ENCODE assay signal across 8 cellular contexts in the genomic region with DNA sequence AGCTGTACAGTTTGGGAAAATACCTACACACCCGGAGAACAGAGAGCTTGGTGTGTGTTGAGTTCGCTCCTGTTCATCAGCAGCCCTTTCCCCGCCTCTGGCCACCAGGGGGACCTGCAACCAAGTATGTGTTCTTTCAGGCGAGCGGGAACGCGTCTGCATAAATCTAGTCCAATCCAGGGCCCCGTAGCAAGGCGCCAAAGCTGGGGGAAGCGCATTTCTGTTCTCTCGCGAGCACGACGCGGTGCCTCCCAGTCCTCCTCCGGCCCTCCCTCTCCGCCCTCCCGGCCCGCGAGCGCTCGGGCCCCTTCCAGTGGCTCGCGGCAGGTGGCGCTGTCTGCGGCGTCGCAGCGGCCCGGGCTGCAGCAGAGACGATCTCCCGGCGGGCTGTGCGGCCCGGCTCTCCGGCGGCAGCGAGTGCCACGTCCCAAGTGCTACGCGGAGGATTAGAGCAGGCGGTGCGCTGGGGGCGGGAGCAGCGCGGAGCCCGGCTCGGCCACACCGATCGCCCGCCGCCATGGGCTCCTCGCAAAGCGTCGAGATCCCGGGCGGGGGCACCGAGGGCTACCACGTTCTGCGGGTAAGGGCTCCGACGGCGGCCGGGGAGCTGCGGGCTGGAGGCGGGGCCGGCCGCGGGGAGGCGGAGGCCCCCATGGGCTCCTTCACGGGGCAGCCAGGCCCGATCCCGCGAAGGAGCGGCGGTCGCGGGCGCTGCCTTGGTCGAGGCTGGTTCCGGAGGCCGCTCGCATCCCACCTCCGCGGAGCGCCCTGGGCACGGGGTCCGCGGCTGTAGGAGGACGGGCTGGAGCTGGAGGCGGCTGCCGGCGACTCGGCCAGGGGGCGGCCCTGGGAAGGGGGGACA. TPM values are rescaled to one million over a fixed set of nuclear protein-coding genes. Genes with fewer than 3 reads are reported as not detected.
A peak's percentile ranks its signal among the peaks of the same experiment; 100 is the strongest.
DNase-seq lines count a peak whose midpoint lies in the region; ATAC-seq, FAIRE-seq and TF ChIP-seq lines count a peak whose summit lies in the region.

Gene GORASP2 (plus strand): TSS at position 430 of the 862 bp plus-strand sequence. CDS start 88 bp downstream, at position 518.

- H3K27me3 ChIP-seq in adipocyte (replicated peaks; ENCODE audit: control insufficient read depth, insufficient read depth, low read length) = no peaks in the 10 kb centered on the region
- H3K27me3 ChIP-seq in cardiac muscle cell = no peaks in the 10 kb centered on the region
- no peaks in the 10 kb centered on the region for H3K27me3 ChIP-seq in trophoblast cell (ENCODE audit: insufficient read depth, low read length)
- no peaks in the 10 kb centered on the region for H3K27me3 ChIP-seq in transverse colon

- peaks cover 12% of the 10 kb centered on the region for H3K79me1 ChIP-seq in trophoblast cell (ENCODE audit: low read length)

- peak within 1 kb of the TSS; percentile 74 for H3K18ac ChIP-seq in trophoblast cell (ENCODE audit: low read length)

- peak within 1 kb of the TSS; percentile 81 for H4K12ac ChIP-seq in trophoblast cell (ENCODE audit: low read depth, low read length)

- H3K9me3 ChIP-seq in adipocyte (ENCODE audit: control insufficient read depth, low read length) (no peaks in the 10 kb centered on the region), cardiac muscle cell (ENCODE audit: low read depth) (no peaks in the 10 kb centered on the region), trophoblast cell (ENCODE audit: insufficient read depth, low read depth, low read length) (peaks cover 3% of the 10 kb centered on the region), transverse colon (no peaks in the 10 kb centered on the region)

- peak within 1 kb of the TSS; percentile 95 for H3K4me3 ChIP-seq in adipocyte (ENCODE audit: low read length)
- peak within 1 kb of the TSS; percentile 61 for H3K4me3 ChIP-seq in cardiac muscle cell
- H3K4me3 ChIP-seq in trophoblast cell (ENCODE audit: low read depth, low read length) = peak within 1 kb of the TSS; percentile 99
- peak within 1 kb of the TSS; percentile 85 to 99 (median 98) for H3K4me3 ChIP-seq in transverse colon

- H2BK5ac ChIP-seq in trophoblast cell (ENCODE audit: low read depth, low read length, poor library complexity) = peak within 1 kb of the TSS; percentile 93

- H2AK5ac ChIP-seq in trophoblast cell (ENCODE audit: low read length) = peak within 1 kb of the TSS; percentile 94

- H2AFZ ChIP-seq in trophoblast cell (ENCODE audit: insufficient read depth, low read length, poor library complexity) = peak within 1 kb of the TSS; percentile 93

- H2BK12ac ChIP-seq in trophoblast cell (ENCODE audit: low read length) = peak within 1 kb of the TSS; percentile 78

- intact Hi-C loops in transverse colon (cut with DNase I; ENCODE audit: low total_unique reads) = no loop called here

- TF ChIP-seq CTCF in cardiac muscle cell (IDR thresholded peaks at IDR 0.05; ENCODE audit: low read depth, low read length) = peak; percentile 97
- TF ChIP-seq CTCF in transverse colon (IDR thresholded peaks at IDR 0.05) = peak; percentile 83 to 99 (median 96)

- H3K27ac ChIP-seq in cardiac muscle cell (peak within 1 kb of the TSS; percentile 97), trophoblast cell (ENCODE audit: low read depth, low read length) (peak within 1 kb of the TSS; percentile 88), transverse colon (peak within 1 kb of the TSS; percentile 93 to 98 (median 95))

- in situ Hi-C loops in transverse colon (cut with MboI; ENCODE audit: low pct_ligation_motif_present in 1 of 4, low pct_unique_long_range_greater_than_20kb in 1 of 4, low sequenced_read_pairs in 3 of 4) = no loop called here

- TF ChIP-seq EP300 in transverse colon (IDR thresholded peaks at IDR 0.05; ENCODE audit: low read depth) = no peak

- peak within 1 kb of the TSS; percentile 94 for H4K8ac ChIP-seq in trophoblast cell (ENCODE audit: low read depth, low read length)

- DNase-seq in GM12891 (ENCODE audit: insufficient read length, low spot score) (peak; percentile 90), NCI-H1436 (lab: John Stamatoyannopoulos, UW) (peak; percentile 98), T follicular helper cell (ENCODE audit: low read depth) (peak; percentile 96), adipocyte (ENCODE audit: low read depth) (peak; percentile 100), cardiac muscle cell (ENCODE audit: low read depth in 1 of 2, low spot score in 1 of 2) (peak; percentile 100), trophoblast cell (peak; percentile 100), transverse colon (peak; percentile 98)

- peak within 1 kb of the TSS; percentile 90 for H3K4me2 ChIP-seq in trophoblast cell (ENCODE audit: low read length)

- peak; percentile 95 for FAIRE-seq in GM12891 (lab: Jason Lieb, UNC)

- peak within 1 kb of the TSS; percentile 81 for H2BK120ac ChIP-seq in trophoblast cell (ENCODE audit: insufficient read depth, low read length, poor library complexity)

- peak; percentile 92 for ATAC-seq in HG02840 (IDR thresholded peaks at IDR 0.05; ENCODE audit: low FRiP score, unreplicated experiment)

- no peaks in the 10 kb centered on the region for H3K36me3 ChIP-seq in adipocyte (ENCODE audit: control insufficient read depth, insufficient read depth, low read length, severe bottlenecking)
- no peaks in the 10 kb centered on the region for H3K36me3 ChIP-seq in cardiac muscle cell
- H3K36me3 ChIP-seq in trophoblast cell (ENCODE audit: control insufficient read depth in 1 of 2, insufficient read depth in 2 of 2, low read length in 2 of 2) = no peaks in the 10 kb centered on the region
- H3K36me3 ChIP-seq in transverse colon = no peaks in the 10 kb centered on the region

- peak within 1 kb of the TSS; percentile 95 for H4K91ac ChIP-seq in trophoblast cell (ENCODE audit: low read depth, low read length)

- H3K4ac ChIP-seq in trophoblast cell (ENCODE audit: low read depth, low read length) = peak within 1 kb of the TSS; percentile 87

- H3K14ac ChIP-seq in trophoblast cell (ENCODE audit: low read length) = peak within 1 kb of the TSS; percentile 88

- H3K9ac ChIP-seq in adipocyte (ENCODE audit: low read length) (peak within 1 kb of the TSS; percentile 96), trophoblast cell (ENCODE audit: low read length) (peak within 1 kb of the TSS; percentile 96)

- TF ChIP-seq POLR2A in GM12891 (IDR thresholded peaks at IDR 0.05; ENCODE audit: low read depth, low read length) (peak; percentile 87), transverse colon (IDR thresholded peaks at IDR 0.05) (peak; percentile 90)

- peaks cover 10% of the 10 kb centered on the region for H3K79me2 ChIP-seq in trophoblast cell (ENCODE audit: control insufficient read depth, insufficient read depth, low read length, poor library complexity)

- H3K23ac ChIP-seq in trophoblast cell (ENCODE audit: low read length) = no peak within 1 kb of the TSS

- H3K4me1 ChIP-seq in adipocyte (ENCODE audit: control insufficient read depth, insufficient read depth, low read length) (peaks cover 22% of the 10 kb centered on the region), cardiac muscle cell (ENCODE audit: low read depth) (peaks cover 20% of the 10 kb centered on the region), trophoblast cell (ENCODE audit: control insufficient read depth in 1 of 2, insufficient read depth in 2 of 2, low read length in 2 of 2) (peaks cover 0 to 5% of the 10 kb centered on the region in 2 experiments), transverse colon (peaks cover 15 to 32% (median 26%) of the 10 kb centered on the region in 4 donors)

- no CpG with 5 or more reads among the region's 95 CpGs for WGBS in trophoblast cell (ENCODE audit: extremely low coverage, insufficient coverage, insufficient read length)
- 1% methylated on average over 70 of the region's 95 CpGs; no CpG with 5 or more reads in 1 of the 2 donors for WGBS in transverse colon (ENCODE audit: low coverage in 1 of 2), 2 donors

TF ChIP-seq in GM12891, 5 proteins besides CTCF, POLR2A, EP300 and RAD21:
- TF ChIP-seq POLR2AphosphoS5 (IDR thresholded peaks at IDR 0.05; ENCODE audit: low read depth, low read length) = peak; percentile 89
- TF ChIP-seq SPI1 (IDR thresholded peaks at IDR 0.05; ENCODE audit: low read depth, low read length) = no peak
- peak; percentile 64; the same call in 1 of the 2 replicates for TF ChIP-seq TAF1 (IDR thresholded peaks at IDR 0.05; ENCODE audit: low read depth, low read length)
- TF ChIP-seq POU2F2 (IDR thresholded peaks at IDR 0.05; ENCODE audit: low read depth, low read length) = peak; percentile 96
- peak; percentile 56 for TF ChIP-seq PAX5 (IDR thresholded peaks at IDR 0.05; ENCODE audit: insufficient read depth, low read length, severe bottlenecking)
TF ChIP-seq in GM12891: peak in this region for 4.

RNA-seq across cellular contexts. Expression of gene GORASP2, which starts in this region (rescaled TPM):
- 63.8 TPM for polyA plus RNA-seq in GM12891 (2012; ENCODE audit: low read depth, missing spikeins)
- total RNA-seq in cardiac muscle cell (59.4 and 88.7 TPM in 2 replicates), transverse colon (10 to 100 TPM; 14.7 to 43.7 (median 29.4) TPM)
- polyA plus RNA-seq in cardiac muscle cell = 105 and 114 TPM in 2 replicates
- 158 and 169 TPM in 2 replicates for polyA plus RNA-seq in trophoblast cell (2013)

Comparison
In these comparisons a context has a peak if more than half of its experiments do, and no peak if none do; other contexts are left out.
1. Peak in every context shown above with its lines: DNase-seq, ATAC-seq, H3K4me3 ChIP-seq and H3K27ac ChIP-seq.